33 cellular contexts compared by ENCODE assay signal in genomic region chr3:194354315-194354714, GRCh38. TPM values are rescaled to one million over a fixed set of nuclear protein-coding genes. Genes with fewer than 3 reads are reported as not detected.
"Had no signal": no experiment of that assay in that cellular context is flagged by ENCODE, and none has a peak within 500 bp of the region (broad histone marks: within the 10 kb centered on the region; RNA-seq: fewer than 3 reads in every experiment).

No MANE protein-coding gene starts in this region.

- H3K27me3 Mint-ChIP-seq: activated naive CD8-positive, alpha-beta T cell treated with anti-CD3 and anti-CD28 coated beads for 36 hours had no signal

- H3K4me3 ChIP-seq: ascending aorta, cardiac muscle cell, SJSA1 had no signal

- H3K27ac ChIP-seq: ascending aorta, cardiac muscle cell, SJSA1, WERI-Rb-1 had no signal

- H3K36me3 ChIP-seq: ascending aorta, cardiac muscle cell, SJSA1, WERI-Rb-1 had no signal

- H3K9me3 Mint-ChIP-seq: activated CD4-positive, alpha-beta memory T cell treated with anti-CD3 and anti-CD28 coated beads, Interleukin-2, amount 10 ng/mL, durations not matched to agents 7 days and 5 days; activated naive CD8-positive, alpha-beta T cell treated with anti-CD3 and anti-CD28 coated beads for 36 hours; central memory CD8-positive, alpha-beta T cell; T-cell had no signal

- H3K27me3 ChIP-seq: ascending aorta, cardiac muscle cell, SJSA1 had no signal

- H3K4me1 Mint-ChIP-seq: activated CD4-positive, alpha-beta memory T cell treated with anti-CD3 and anti-CD28 coated beads, Interleukin-2, amount 10 ng/mL, durations not matched to agents 7 days and 5 days; activated CD8-positive, alpha-beta memory T cell treated with anti-CD3 and anti-CD28 coated beads, Interleukin-2, amount 10 ng/mL, durations not matched to agents 7 days and 5 days; activated naive CD8-positive, alpha-beta T cell treated with anti-CD3 and anti-CD28 coated beads for 36 hours; central memory CD8-positive, alpha-beta T cell had no signal

- H3K4me2 ChIP-seq: SK-N-SH had no signal

- H3K4me3 Mint-ChIP-seq: activated CD4-positive, alpha-beta memory T cell treated with anti-CD3 and anti-CD28 coated beads, Interleukin-2, amount 10 ng/mL, durations not matched to agents 7 days and 5 days; activated CD8-positive, alpha-beta memory T cell treated with anti-CD3 and anti-CD28 coated beads, Interleukin-2, amount 10 ng/mL, durations not matched to agents 7 days and 5 days; activated naive CD8-positive, alpha-beta T cell treated with anti-CD3 and anti-CD28 coated beads for 36 hours; central memory CD8-positive, alpha-beta T cell had no signal

- H3K9ac ChIP-seq: SK-N-SH had no signal

- H3K36me3 Mint-ChIP-seq: activated CD8-positive, alpha-beta memory T cell treated with anti-CD3 and anti-CD28 coated beads, Interleukin-2, amount 10 ng/mL, durations not matched to agents 7 days and 5 days; activated naive CD8-positive, alpha-beta T cell treated with anti-CD3 and anti-CD28 coated beads for 36 hours; T-cell had no signal

- DNase-seq: activated CD4-positive, alpha-beta memory T cell treated with anti-CD3 and anti-CD28 coated beads, Interleukin-2, amount 10 ng/mL, durations not matched to agents 7 days and 5 days; activated CD4-positive, alpha-beta T cell treated with anti-CD3 and anti-CD28 coated beads for 1 hour; activated CD4-positive, alpha-beta T cell treated with anti-CD3 and anti-CD28 coated beads for 48 hours; activated CD4-positive, CD25-positive, alpha-beta regulatory T cell; activated CD8-positive, alpha-beta memory T cell treated with anti-CD3 and anti-CD28 coated beads for 24 hours; activated CD8-positive, alpha-beta memory T cell treated with anti-CD3 and anti-CD28 coated beads, Interleukin-2, amount 10 ng/mL, durations not matched to agents 7 days and 5 days; activated CD8-positive, alpha-beta memory T cell treated with anti-CD3 and anti-CD28 coated beads, Interleukin-2, amount 50 U/mL, for 48 hours; activated effector memory CD4-positive, alpha-beta T cell treated with Interleukin-2 at 50 U/mL for 16 hours; activated naive CD4-positive, alpha-beta T cell treated with anti-CD3 and anti-CD28 coated beads, Interleukin-2, amount 50 U/mL, for 16 hours; activated naive CD8-positive, alpha-beta T cell treated with anti-CD3 and anti-CD28 coated beads for 36 hours; activated T-cell treated with anti-CD3 and anti-CD28 coated beads, Interleukin-2, amount 50 U/mL, for 48 hours; amniotic stem cell; NCI-H1092 treated with DMSO at 0.1 percent for 48 hours; NCI-H1417; NCI-H187; NCI-H2029 treated with DMSO at 0.1 percent for 48 hours; NCI-H226; NCI-H446 treated with DMSO at 0.1 percent for 48 hours; NCI-H524 treated with DMSO at 0.1 percent for 48 hours; SHP77 treated with DMSO at 0.1 percent for 48 hours; SK-N-SH; T-cell; T-helper 2 cell; T-helper 9 cell; WERI-Rb-1 had no signal

- H3K27ac Mint-ChIP-seq: activated CD4-positive, alpha-beta memory T cell treated with anti-CD3 and anti-CD28 coated beads, Interleukin-2, amount 10 ng/mL, durations not matched to agents 7 days and 5 days; activated CD8-positive, alpha-beta memory T cell treated with anti-CD3 and anti-CD28 coated beads, Interleukin-2, amount 10 ng/mL, durations not matched to agents 7 days and 5 days; activated naive CD8-positive, alpha-beta T cell treated with anti-CD3 and anti-CD28 coated beads for 36 hours; T-cell had no signal

- H3K4me1 ChIP-seq: ascending aorta, SJSA1 had no signal

- ATAC-seq: activated CD8-positive, alpha-beta memory T cell treated with anti-CD3 and anti-CD28 coated beads, Interleukin-2, amount 10 ng/mL, durations not matched to agents 7 days and 5 days; Panc1; T-cell had no signal

- H3K9me3 ChIP-seq: ascending aorta, SJSA1, SK-N-SH had no signal

RNA-seq across cellular contexts. Expression of gene CPN2, which starts 3.2 kb away (rescaled TPM):
- total RNA-seq: activated CD4-positive, alpha-beta memory T cell treated with anti-CD3 and anti-CD28 coated beads, Interleukin-2, amount 10 ng/mL, durations not matched to agents 7 days and 5 days; activated CD8-positive, alpha-beta memory T cell treated with anti-CD3 and anti-CD28 coated beads, Interleukin-2, amount 10 ng/mL, durations not matched to agents 7 days and 5 days; activated naive CD8-positive, alpha-beta T cell treated with anti-CD3 and anti-CD28 coated beads for 36 hours; ascending aorta; chondrocyte; M059J; RPMI7951; SJSA1 had no signal
- polyA plus RNA-seq: SK-N-SH had no signal

RNA-seq across cellular contexts. Expression of gene LRRC15, which starts 15.2 kb away (rescaled TPM):
- total RNA-seq: activated CD4-positive, alpha-beta memory T cell treated with anti-CD3 and anti-CD28 coated beads, Interleukin-2, amount 10 ng/mL, durations not matched to agents 7 days and 5 days; activated CD8-positive, alpha-beta memory T cell treated with anti-CD3 and anti-CD28 coated beads, Interleukin-2, amount 10 ng/mL, durations not matched to agents 7 days and 5 days; activated naive CD8-positive, alpha-beta T cell treated with anti-CD3 and anti-CD28 coated beads for 36 hours; ascending aorta; T-cell had no signal
- polyA plus RNA-seq: cardiac muscle cell had no signal

RNA-seq across cellular contexts. Expression of gene GP5, which starts 44.8 kb away (rescaled TPM):
- total RNA-seq: chondrocyte, RPMI7951, SJSA1 had no signal
- polyA plus RNA-seq: cardiac muscle cell had no signal
